In the genomic region with DNA sequence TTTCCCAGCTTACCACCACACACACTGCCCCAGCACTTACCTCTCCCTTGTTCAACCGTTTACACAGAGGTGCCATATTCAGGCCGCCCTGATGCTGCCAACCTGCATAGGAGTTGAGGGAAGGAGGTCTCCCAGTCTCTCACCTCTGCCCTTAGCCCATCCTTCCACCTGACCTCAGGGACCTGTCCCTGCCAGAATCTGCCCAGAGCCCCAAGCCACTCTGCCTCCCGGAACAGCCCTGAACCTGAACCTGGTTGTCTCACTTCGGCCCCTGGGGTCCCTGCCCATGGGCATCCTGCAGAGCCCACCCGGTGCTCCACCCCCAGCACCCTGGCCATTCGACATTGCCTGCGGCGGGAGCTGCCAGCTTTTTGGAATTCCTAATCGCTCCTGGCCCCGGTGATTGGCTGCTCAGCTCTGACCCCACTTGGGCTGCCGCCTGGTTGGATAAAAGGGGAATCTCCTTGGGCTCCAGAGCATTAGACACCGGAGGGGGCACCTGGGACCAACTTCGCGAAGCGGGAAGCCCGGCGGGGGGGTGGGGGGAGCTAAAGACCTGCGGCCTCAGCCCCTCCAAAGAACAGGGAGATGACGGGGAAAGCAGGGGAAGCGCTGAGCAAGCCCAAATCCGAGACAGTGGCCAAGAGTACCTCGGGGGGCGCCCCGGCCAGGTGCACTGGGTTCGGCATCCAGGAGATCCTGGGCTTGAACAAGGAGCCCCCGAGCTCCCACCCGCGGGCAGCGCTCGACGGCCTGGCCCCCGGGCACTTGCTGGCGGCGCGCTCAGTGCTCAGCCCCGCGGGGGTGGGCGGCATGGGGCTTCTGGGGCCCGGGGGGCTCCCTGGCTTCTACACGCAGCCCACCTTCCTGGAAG, we compare ENCODE assay signal across 16 cellular contexts. TPM values are rescaled to one million over a fixed set of nuclear protein-coding genes. Genes with fewer than 3 reads are reported as not detected.
DNase-seq lines count a peak whose midpoint lies in the region; ATAC-seq and TF ChIP-seq lines count a peak whose summit lies in the region.
"Had no signal": no experiment of that assay in that cellular context is flagged by ENCODE, and none has a peak within 500 bp of the region (broad histone marks: within the 10 kb centered on the region; RNA-seq: fewer than 3 reads in every experiment).

A gene (plus strand): TSS at position 476 of the 874 bp plus-strand sequence. CDS start 113 bp downstream, at position 589.

- TF ChIP-seq CTCF in GM23338 (conservative IDR thresholded peaks at IDR 0.05; ENCODE audit: low read depth in 2 of 2): no peak
- no peak for TF ChIP-seq CTCF in WTC11 (IDR thresholded peaks at IDR 0.05)
- TF ChIP-seq CTCF in gastrocnemius medialis (IDR thresholded peaks at IDR 0.05 in 4 of 5, conservative IDR thresholded peaks at IDR 0.05 in 1 of 5): no peak

- H3K4me3 Mint-ChIP-seq in GM23338 (peak within 1 kb of the TSS; percentile 69), WTC11 (peak within 1 kb of the TSS; percentile 66)

- H3K9me2 ChIP-seq in GM23338 (ENCODE audit: insufficient read depth): no peaks in the 10 kb centered on the region

- POLR2A ChIA-PET in WTC11 (lab: Charles Lee): interaction anchor here (0.6 kb wide), 2 partner anchors 14 to 687 kb away, joined by 5 read pairs; no protein-coding TSS in a partner anchor

- TF ChIP-seq POLR2A in gastrocnemius medialis (IDR thresholded peaks at IDR 0.05): no peak

- H3K36me3 ChIP-seq in GM23338 (ENCODE audit: insufficient read depth) (no peaks in the 10 kb centered on the region), gastrocnemius medialis (no peaks in the 10 kb centered on the region)

- in situ Hi-C loops in gastrocnemius medialis (cut with MboI; ENCODE audit: low sequenced_read_pairs in 4 of 4): no loop called here

- H3K36me3 Mint-ChIP-seq in GM23338 (ENCODE audit: low read depth) (peaks cover 2% of the 10 kb centered on the region; the same call in 1 of the 3 replicates), WTC11 (no peaks in the 10 kb centered on the region)

- H3K27me3 Mint-ChIP-seq in GM23338 (ENCODE audit: insufficient read depth, low read depth, poor library complexity) (peaks cover 78% of the 10 kb centered on the region), WTC11 (ENCODE audit: low read depth) (peaks cover 93% of the 10 kb centered on the region)

- no peaks in the 10 kb centered on the region for H3K79me2 ChIP-seq in GM23338 (replicated peaks; ENCODE audit: insufficient read depth)

- H3K4me3 ChIP-seq in GM23338: peak within 1 kb of the TSS; percentile 69
- H3K4me3 ChIP-seq in iPS-11a (ENCODE audit: low read depth, low read length): peak within 1 kb of the TSS; percentile 21
- peak within 1 kb of the TSS; percentile 36 to 56 (median 44) for H3K4me3 ChIP-seq in gastrocnemius medialis

- peak within 1 kb of the TSS; percentile 95 for H2AFZ ChIP-seq in GM23338

- DNase-seq in GM23338 (ENCODE audit: low spot score) (peak; percentile 84), WTC11 (ENCODE audit: low spot score) (peak; percentile 56), gastrocnemius medialis (no peak), GM19240 (ENCODE audit: insufficient read length, low spot score) (no peak), KG1 (lab: John Stamatoyannopoulos, UW) (no peak), occipital lobe (lab: John Stamatoyannopoulos, UW) (no peak)
- DNase-seq in stimulated activated CD8-positive, alpha-beta memory T cell treated with anti-CD3 and anti-CD28 coated beads, Interleukin-4, amount 100 ng/mL, for 48 hours: no peak
- DNase-seq: activated effector memory CD4-positive, alpha-beta T cell treated with anti-CD3 and anti-CD28 coated beads, Interleukin-2, amount 50 U/mL, for 16 hours; NCI-H187; PC-3 had no signal

- CTCF ChIA-PET in WTC11 (lab: Charles Lee): interaction anchor here (0.7 to 11.1 kb wide), 8 partner anchors 9 to 99 kb away, joined by 3 to 89 read pairs (median 4); no protein-coding TSS in a partner anchor

- no peaks in the 10 kb centered on the region for H3K9me3 ChIP-seq in gastrocnemius medialis

- no peak within 1 kb of the TSS for H3K27ac ChIP-seq in GM23338 (ENCODE audit: low read depth)
- H3K27ac ChIP-seq in gastrocnemius medialis: no peak within 1 kb of the TSS

- peaks cover 35% of the 10 kb centered on the region for H3K4me1 ChIP-seq in GM23338 (ENCODE audit: insufficient read depth)
- peaks cover 12 to 22% of the 10 kb centered on the region in 2 donors for H3K4me1 ChIP-seq in gastrocnemius medialis

- peaks cover 8% of the 10 kb centered on the region; the same call in 2 of the 3 replicates for H3K9me3 Mint-ChIP-seq in GM23338
- no peaks in the 10 kb centered on the region for H3K9me3 Mint-ChIP-seq in WTC11
- H3K9me3 Mint-ChIP-seq: dendritic cell treated with granulocyte-macrophage colony-stimulating factor and Interleukin-4, amounts not matched to agents 40 ng/mL and 50 ng/mL, for 4 days had no signal

- intact Hi-C loops in gastrocnemius medialis (cut with DNase I; ENCODE audit: low total_unique reads): no loop called here

- H3K4me1 Mint-ChIP-seq in GM23338 (peaks cover 31% of the 10 kb centered on the region), WTC11 (peaks cover 27% of the 10 kb centered on the region)

- peaks cover 17% of the 10 kb centered on the region; the same call in 1 of the 2 replicates for H3F3A ChIP-seq in GM23338 (replicated peaks; ENCODE audit: low read depth)

- H3K27me3 ChIP-seq in GM23338 (ENCODE audit: insufficient read depth) (peaks cover 80% of the 10 kb centered on the region), gastrocnemius medialis (peaks cover 63 to 76% (median 74%) of the 10 kb centered on the region in 3 donors)

- H3K27ac Mint-ChIP-seq in GM23338 (no peak within 1 kb of the TSS), WTC11 (no peak within 1 kb of the TSS)
- H3K27ac Mint-ChIP-seq: dendritic cell treated with granulocyte-macrophage colony-stimulating factor and Interleukin-4, amounts not matched to agents 40 ng/mL and 50 ng/mL, for 4 days had no signal

- ATAC-seq in GM23338: peak; percentile 43
- ATAC-seq in WTC11: peak; percentile 36
- ATAC-seq in gastrocnemius medialis: no peak
- ATAC-seq: PC-3 had no signal

- peak within 1 kb of the TSS; percentile 91 for H3K4me2 ChIP-seq in GM23338

- 0 out of 2 replicates have a peak, but pooled peaks cover 8% of the 10 kb centered on the region for H4K20me1 ChIP-seq in GM23338 (replicated peaks; ENCODE audit: insufficient read depth)

TF ChIP-seq in GM23338, 12 proteins besides CTCF, POLR2A, EP300 and RAD21:
- peak; percentile 46 for TF ChIP-seq EZH2 (IDR thresholded peaks at IDR 0.05; ENCODE audit: low read depth, unreplicated experiment)
- TF ChIP-seq, protein P1, sequence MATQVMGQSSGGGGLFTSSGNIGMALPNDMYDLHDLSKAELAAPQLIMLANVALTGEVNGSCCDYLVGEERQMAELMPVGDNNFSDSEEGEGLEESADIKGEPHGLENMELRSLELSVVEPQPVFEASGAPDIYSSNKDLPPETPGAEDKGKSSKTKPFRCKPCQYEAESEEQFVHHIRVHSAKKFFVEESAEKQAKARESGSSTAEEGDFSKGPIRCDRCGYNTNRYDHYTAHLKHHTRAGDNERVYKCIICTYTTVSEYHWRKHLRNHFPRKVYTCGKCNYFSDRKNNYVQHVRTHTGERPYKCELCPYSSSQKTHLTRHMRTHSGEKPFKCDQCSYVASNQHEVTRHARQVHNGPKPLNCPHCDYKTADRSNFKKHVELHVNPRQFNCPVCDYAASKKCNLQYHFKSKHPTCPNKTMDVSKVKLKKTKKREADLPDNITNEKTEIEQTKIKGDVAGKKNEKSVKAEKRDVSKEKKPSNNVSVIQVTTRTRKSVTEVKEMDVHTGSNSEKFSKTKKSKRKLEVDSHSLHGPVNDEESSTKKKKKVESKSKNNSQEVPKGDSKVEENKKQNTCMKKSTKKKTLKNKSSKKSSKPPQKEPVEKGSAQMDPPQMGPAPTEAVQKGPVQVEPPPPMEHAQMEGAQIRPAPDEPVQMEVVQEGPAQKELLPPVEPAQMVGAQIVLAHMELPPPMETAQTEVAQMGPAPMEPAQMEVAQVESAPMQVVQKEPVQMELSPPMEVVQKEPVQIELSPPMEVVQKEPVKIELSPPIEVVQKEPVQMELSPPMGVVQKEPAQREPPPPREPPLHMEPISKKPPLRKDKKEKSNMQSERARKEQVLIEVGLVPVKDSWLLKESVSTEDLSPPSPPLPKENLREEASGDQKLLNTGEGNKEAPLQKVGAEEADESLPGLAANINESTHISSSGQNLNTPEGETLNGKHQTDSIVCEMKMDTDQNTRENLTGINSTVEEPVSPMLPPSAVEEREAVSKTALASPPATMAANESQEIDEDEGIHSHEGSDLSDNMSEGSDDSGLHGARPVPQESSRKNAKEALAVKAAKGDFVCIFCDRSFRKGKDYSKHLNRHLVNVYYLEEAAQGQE (IDR thresholded peaks at IDR 0.05; ENCODE audit: unreplicated experiment): no peak
TF ChIP-seq in GM23338: peak in this region for 1.

TF ChIP-seq in WTC11, 78 proteins besides CTCF, POLR2A, EP300 and RAD21 (continues in another document):
- TF ChIP-seq SMAD3 (CRISPR knock-in tag; IDR thresholded peaks at IDR 0.05; ENCODE audit: borderline replicate concordance): no peak
- peak; percentile 71 for TF ChIP-seq ZNF423 (CRISPR knock-in tag; IDR thresholded peaks at IDR 0.05)

RNA-seq across cellular contexts. Expression of the gene that starts here (rescaled TPM):
- total RNA-seq in GM23338 (2014; rRNA removed; shearing (Covaris generic)): 0.49 and 0.66 TPM in 2 replicates
- polyA plus RNA-seq in GM23338 (2016; fragmentation: Nextera tagmentation; extraction: Ambion mirVana): 0.35 and 0.52 TPM in 2 replicates
- total RNA-seq in WTC11 (2021) (0.11 to 0.16 TPM in 2 of 3 replicates, not detected in the other), gastrocnemius medialis (not detected), occipital lobe (not detected)
- total RNA-seq: glomerular endothelial cell, HT-29, mucosa of gallbladder, PC-3, subcutaneous adipose tissue had no signal

Comparison
In these comparisons a context has a peak if more than half of its experiments do, and no peak if none do; other contexts are left out.
1. Peak in DNase-seq, ATAC-seq, H3K4me3 ChIP-seq and H3K4me2 ChIP-seq in GM23338; RNA of the gene not detected or under 1 TPM.
2. Peak in DNase-seq and ATAC-seq in WTC11; RNA of the gene not detected or under 1 TPM.